ENCODE assay signal across 8 cellular contexts in genomic region chr17:16438557-16439302, GRCh38. TPM values are rescaled to one million over a fixed set of nuclear protein-coding genes. Genes with fewer than 3 reads are reported as not detected.
DNase-seq lines count a peak whose midpoint lies in the region; ATAC-seq and TF ChIP-seq lines count a peak whose summit lies in the region.

No MANE protein-coding gene starts in this region.

- H3K27ac Mint-ChIP-seq in activated naive CD8-positive, alpha-beta T cell treated with anti-CD3 and anti-CD28 coated beads, Interleukin-2, amount 10 ng/mL, durations not matched to agents 7 days and 5 days = peak overlapping the region; percentile 98
- peak overlapping the region; percentile 97 for H3K27ac Mint-ChIP-seq in osteocyte (ENCODE audit: unreplicated experiment)

- no peaks in the 10 kb centered on the region for H3K9me3 Mint-ChIP-seq in activated naive CD8-positive, alpha-beta T cell treated with anti-CD3 and anti-CD28 coated beads, Interleukin-2, amount 10 ng/mL, durations not matched to agents 7 days and 5 days
- H3K9me3 Mint-ChIP-seq in osteocyte (ENCODE audit: unreplicated experiment) = no peaks in the 10 kb centered on the region

- H3K36me3 Mint-ChIP-seq in activated naive CD8-positive, alpha-beta T cell treated with anti-CD3 and anti-CD28 coated beads, Interleukin-2, amount 10 ng/mL, durations not matched to agents 7 days and 5 days = peaks cover 30% of the 10 kb centered on the region
- peaks cover 17% of the 10 kb centered on the region for H3K36me3 Mint-ChIP-seq in osteocyte (ENCODE audit: unreplicated experiment)

- no peaks in the 10 kb centered on the region for H3K27me3 Mint-ChIP-seq in activated naive CD8-positive, alpha-beta T cell treated with anti-CD3 and anti-CD28 coated beads, Interleukin-2, amount 10 ng/mL, durations not matched to agents 7 days and 5 days
- no peaks in the 10 kb centered on the region for H3K27me3 Mint-ChIP-seq in osteocyte (ENCODE audit: unreplicated experiment)

- H3K4me3 ChIP-seq in GM12864 (ENCODE audit: low read depth, low read length) = peak overlapping the region; percentile 68
- H3K4me3 ChIP-seq in thymus (ENCODE audit: low read length) = peak overlapping the region; percentile 81

- H3K9me3 ChIP-seq in thymus (ENCODE audit: control insufficient read depth) = no peaks in the 10 kb centered on the region

- peak; percentile 99 for DNase-seq in GM12864 (ENCODE audit: low read depth)
- peak; percentile 100 for DNase-seq in NCI-H1105 treated with DMSO at 0.1 percent for 48 hours (lab: John Stamatoyannopoulos, UW)
- peak; percentile 100 for DNase-seq in SKM-1 treated with dmso at 0.1 percent for 144 hours (lab: John Stamatoyannopoulos, UW; ENCODE audit: unreplicated experiment)
- DNase-seq in activated naive CD8-positive, alpha-beta T cell treated with anti-CD3 and anti-CD28 coated beads, Interleukin-2, amount 10 ng/mL, durations not matched to agents 7 days and 5 days = peak; percentile 91
- peak; percentile 94 for DNase-seq in Right ventricle myocardium inferior (ENCODE audit: missing footprints)
- peak; percentile 98 for DNase-seq in osteocyte (ENCODE audit: extremely low spot score, unreplicated experiment)

- TF ChIP-seq CTCF in GM12864 (IDR thresholded peaks at IDR 0.05; ENCODE audit: low read depth, low read length, missing control alignments) = no peak
- TF ChIP-seq CTCF in osteocyte (IDR thresholded peaks at IDR 0.05) = no peak

- H3K4me1 ChIP-seq in thymus (ENCODE audit: control insufficient read depth, insufficient read depth, low read length) = peaks cover 11% of the 10 kb centered on the region

- POLR2A ChIA-PET in activated naive CD8-positive, alpha-beta T cell treated with anti-CD3 and anti-CD28 coated beads, Interleukin-2, amount 10 ng/mL, durations not matched to agents 7 days and 5 days (lab: Charles Lee) = interaction anchor here (0.6 to 4.8 kb wide), 13 partner anchors 8 to 882 kb away, joined by 3 to 69 read pairs (median 4); partner anchors contain the start of genes TRPV2 and UBB

- peak overlapping the region; percentile 99 for H3K4me3 Mint-ChIP-seq in activated naive CD8-positive, alpha-beta T cell treated with anti-CD3 and anti-CD28 coated beads, Interleukin-2, amount 10 ng/mL, durations not matched to agents 7 days and 5 days
- H3K4me3 Mint-ChIP-seq in osteocyte (ENCODE audit: unreplicated experiment) = peak overlapping the region; percentile 99

- peaks cover 39% of the 10 kb centered on the region for H3K4me1 Mint-ChIP-seq in activated naive CD8-positive, alpha-beta T cell treated with anti-CD3 and anti-CD28 coated beads, Interleukin-2, amount 10 ng/mL, durations not matched to agents 7 days and 5 days
- H3K4me1 Mint-ChIP-seq in osteocyte (ENCODE audit: unreplicated experiment) = peaks cover 36% of the 10 kb centered on the region

- intact Hi-C loops in Right ventricle myocardium inferior (cut with DNase I) = loop anchor here (2.0 kb wide), 1 partner anchor 58 kb away; the partner anchor contains the start of gene UBB

- WGBS in thymus = under 1% methylated on average over 46 of the region's 46 CpGs

- peak; percentile 83 for ATAC-seq in HG02678 (IDR thresholded peaks at IDR 0.05; ENCODE audit: unreplicated experiment)
- peak; percentile 91 for ATAC-seq in activated naive CD8-positive, alpha-beta T cell treated with anti-CD3 and anti-CD28 coated beads, Interleukin-2, amount 10 ng/mL, durations not matched to agents 7 days and 5 days (ENCODE audit: low read depth)
- ATAC-seq in Right ventricle myocardium inferior = peak; percentile 97

- H3K27ac ChIP-seq in thymus (ENCODE audit: low read depth) = peak overlapping the region; percentile 74

- H3K36me3 ChIP-seq in thymus (ENCODE audit: control insufficient read depth, insufficient read depth) = peaks cover 22% of the 10 kb centered on the region

- no peaks in the 10 kb centered on the region for H3K27me3 ChIP-seq in thymus (ENCODE audit: control insufficient read depth, insufficient read depth)

RNA-seq across cellular contexts. Expression of gene TRPV2, which starts 23.4 kb away (rescaled TPM):
- total RNA-seq in activated naive CD8-positive, alpha-beta T cell treated with anti-CD3 and anti-CD28 coated beads, Interleukin-2, amount 10 ng/mL, durations not matched to agents 7 days and 5 days = 100 to 1,000 TPM in 1 of 2 experiments, 10 to 100 TPM in 1; 97.0 to 107 TPM
- total RNA-seq in Right ventricle myocardium inferior = 11.2 TPM
- 1.3 and 1.9 TPM in 2 replicates for total RNA-seq in osteocyte
- polyA plus RNA-seq in thymus = 39.8 TPM

RNA-seq across cellular contexts. Expression of gene LRRC75A, which starts 53.3 kb away (rescaled TPM):
- 1 to 10 TPM; 5.5 to 6.2 TPM for total RNA-seq in activated naive CD8-positive, alpha-beta T cell treated with anti-CD3 and anti-CD28 coated beads, Interleukin-2, amount 10 ng/mL, durations not matched to agents 7 days and 5 days
- 1.1 TPM for total RNA-seq in Right ventricle myocardium inferior
- total RNA-seq in osteocyte = 1.8 and 2.0 TPM in 2 replicates
- polyA plus RNA-seq in thymus = 2.1 TPM

RNA-seq across cellular contexts. Expression of gene UBB, which starts 57.8 kb away (rescaled TPM):
- total RNA-seq in activated naive CD8-positive, alpha-beta T cell treated with anti-CD3 and anti-CD28 coated beads, Interleukin-2, amount 10 ng/mL, durations not matched to agents 7 days and 5 days = 1,000 to 10,000 TPM; 1,069 to 1,087 TPM
- total RNA-seq in Right ventricle myocardium inferior (1,403 TPM), osteocyte (1,191 and 1,207 TPM in 2 replicates)
- polyA plus RNA-seq in thymus = 820 TPM

Comparison
In these comparisons a context has a peak if more than half of its experiments do, and no peak if none do; other contexts are left out.
1. Peak in every context shown above with its lines: DNase-seq, ATAC-seq, H3K4me3 ChIP-seq and H3K27ac ChIP-seq.